26 cellular contexts compared by ENCODE assay signal in genomic region chr3:24315342-24315741, GRCh38.
"Had no signal": no experiment of that assay in that cellular context is flagged by ENCODE, and none has a peak within 500 bp of the region (broad histone marks: within the 10 kb centered on the region; RNA-seq: fewer than 3 reads in every experiment).

No MANE protein-coding gene starts in this region.

- ATAC-seq: activated T-cell treated with anti-CD3 and anti-CD28 coated beads, Interleukin-2, amount 50 U/mL, for 4 hours; T-helper 17 cell had no signal

- H3K27ac ChIP-seq: brain microvascular endothelial cell, Peyer's patch, SJSA1 had no signal

- H3K9me3 ChIP-seq: Peyer's patch had no signal

- DNase-seq: activated B cell treated with CpG ODN at 0.5 μM for 24 hours; activated CD4-positive, alpha-beta memory T cell treated with anti-CD3 and anti-CD28 coated beads for 36 hours; activated CD4-positive, alpha-beta T cell treated with anti-CD3 and anti-CD28 coated beads for 1 hour; activated CD4-positive, alpha-beta T cell treated with anti-CD3 and anti-CD28 coated beads, Interleukin-2, amount 10 ng/mL, durations not matched to agents 24 days and 14 days; activated CD8-positive, alpha-beta memory T cell treated with anti-CD3 and anti-CD28 coated beads for 24 hours; activated gamma-delta T cell; activated naive CD4-positive, alpha-beta T cell treated with anti-CD3 and anti-CD28 coated beads for 36 hours; activated naive CD8-positive, alpha-beta T cell treated with anti-CD3 and anti-CD28 coated beads for 36 hours; activated T-cell treated with anti-CD3 and anti-CD28 coated beads, Interleukin-2, amount 50 U/mL, for 4 hours; brain microvascular endothelial cell; cerebellar nuclear complex; Karpas-422; NCI-H1105 treated with DMSO at 0.1 percent for 48 hours; NCI-H1436 treated with DMSO at 0.1 percent for 48 hours; NCI-H187; NCI-H2081; NCI-H2171 treated with DMSO at 0.1 percent for 48 hours; NCI-H226; NCI-H82; NK-92 treated with Interleukin-12 subunit alpha and Interleukin-12 subunit beta, amount 100 ng/mL, for 24 hours; OCI-M1; Peyer's patch; SHP77; T-helper 17 cell; T-helper 9 cell had no signal

- H3K36me3 ChIP-seq: brain microvascular endothelial cell, Peyer's patch, SJSA1 had no signal

- H3K4me3 ChIP-seq: Peyer's patch, SJSA1 had no signal

- H3K27me3 ChIP-seq: brain microvascular endothelial cell, Peyer's patch, SJSA1 had no signal
